22 cellular contexts compared by ENCODE assay signal in the genomic region with DNA sequence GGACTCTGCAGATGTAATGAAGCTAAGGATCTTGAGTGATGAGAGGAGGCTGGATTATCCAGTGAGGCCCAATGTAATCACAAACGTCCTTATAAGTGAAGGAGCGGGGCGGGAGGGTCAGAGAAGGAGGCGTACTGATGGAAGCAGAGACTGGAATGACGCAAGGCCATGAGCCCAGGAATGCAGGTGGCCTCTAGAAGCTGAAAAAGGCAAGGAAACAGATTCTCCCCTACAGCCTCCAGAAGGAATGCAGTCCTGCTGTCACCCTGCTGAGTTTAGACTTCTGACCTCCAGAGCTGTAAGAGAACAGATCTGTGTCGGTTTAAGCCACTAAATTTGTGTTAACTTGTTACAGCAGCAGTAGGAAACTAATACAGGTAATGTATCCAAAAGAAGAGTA.
DNase-seq lines count a peak whose midpoint lies in the region; FAIRE-seq and TF ChIP-seq lines count a peak whose summit lies in the region.
"Had no signal": no experiment of that assay in that cellular context is flagged by ENCODE, and none has a peak within 500 bp of the region (broad histone marks: within the 10 kb centered on the region; RNA-seq: fewer than 3 reads in every experiment).

No MANE protein-coding gene starts in this region.

- TF ChIP-seq POLR2A in H1 (IDR thresholded peaks at IDR 0.05; ENCODE audit: control extremely low read depth in 1 of 2, low read depth in 2 of 2, low read length in 2 of 2), result no peak

- no peak for TF ChIP-seq RAD21 in H1 (IDR thresholded peaks at IDR 0.05 in 1 of 2, conservative IDR thresholded peaks at IDR 0.05 in 1 of 2; ENCODE audit: low read depth in 2 of 2, low read length in 2 of 2)

- no peaks in the 10 kb centered on the region for H3K36me3 Mint-ChIP-seq in mesothelial cell of epicardium
- H3K36me3 Mint-ChIP-seq: CD4-positive, CD25-positive, alpha-beta regulatory T cell; CD8-positive, alpha-beta memory T cell had no signal

- H3K36me3 ChIP-seq in H7 (replicated peaks; ENCODE audit: control insufficient read depth, insufficient read depth, low read length) (no peaks in the 10 kb centered on the region), H1 (ENCODE audit: control insufficient read depth in 2 of 4, insufficient read depth in 4 of 4, low read length in 3 of 4) (no peaks in the 10 kb centered on the region), small intestine (ENCODE audit: control insufficient read depth in 2 of 2, insufficient read depth in 2 of 2, low read length in 2 of 2) (no peaks in the 10 kb centered on the region)
- H3K36me3 ChIP-seq: BE2C, HAP-1 had no signal

- H3K23me2 ChIP-seq in H1 (ENCODE audit: low read depth, low read length), result no peaks in the 10 kb centered on the region

- FAIRE-seq in H1 (lab: Jason Lieb, UNC) (peak; percentile 71), small intestine (lab: Jason Lieb, UNC) (no peak)
- FAIRE-seq: A204.1, G401.6, GM12891 had no signal

- no peaks in the 10 kb centered on the region for H4K20me1 ChIP-seq in H1 (replicated peaks in 1 of 2; ENCODE audit: control insufficient read depth in 1 of 2, insufficient read depth in 2 of 2, low read length in 2 of 2)

- WGBS in H1 (ENCODE audit: extremely low coverage in 1 of 2, insufficient coverage in 1 of 2, insufficient read length in 1 of 2, insufficient replicate concordance in 2 of 2, low coverage in 1 of 2, low lambda C conversion rate in 2 of 2, missing lambda C conversion rate in 1 of 2), 2 experiments, result 69% methylated on average over 6 of the region's 6 CpGs; no CpG with 5 or more reads in 1 of the 2 experiments
- 75 to 85% (median 81%) methylated on average over 6 of the region's 6 CpGs for WGBS in small intestine, 3 donors

- H2BK20ac ChIP-seq in H1 (ENCODE audit: low read length), result no peak overlapping the region

- H3K4me1 Mint-ChIP-seq in mesothelial cell of epicardium, result no peaks in the 10 kb centered on the region
- H3K4me1 Mint-ChIP-seq: CD4-positive, CD25-positive, alpha-beta regulatory T cell; CD8-positive, alpha-beta memory T cell; GM23338 had no signal

- POLR2A ChIA-PET in H1 (lab: Charles Lee; ENCODE audit: partially characterized antibody), result no interaction called here

- H4K91ac ChIP-seq in H1 (replicated peaks; ENCODE audit: insufficient read length, low read length), result no peak overlapping the region

- H3K4me3 ChIP-seq in H7 (ENCODE audit: insufficient read depth, low read depth, low read length) (no peak overlapping the region), H1 (ENCODE audit: extremely low read depth in 1 of 4, insufficient read depth in 2 of 4, low read depth in 3 of 4, low read length in 4 of 4) (no peak overlapping the region), small intestine (ENCODE audit: low read depth in 1 of 2, low read length in 2 of 2) (no peak overlapping the region)
- H3K4me3 ChIP-seq: GM23338, HAP-1 had no signal

- H3K9ac ChIP-seq in H1 (replicated peaks in 1 of 4; ENCODE audit: extremely low read depth in 1 of 4, low read depth in 3 of 4, low read length in 3 of 4), result no peak overlapping the region

- no peak overlapping the region for H3K27ac Mint-ChIP-seq in mesothelial cell of epicardium
- H3K27ac Mint-ChIP-seq: CD4-positive, CD25-positive, alpha-beta regulatory T cell; CD8-positive, alpha-beta memory T cell; GM23338 had no signal

- H3K14ac ChIP-seq in H1 (ENCODE audit: insufficient read length), result no peak overlapping the region

- no peak overlapping the region for H2AFZ ChIP-seq in H1 (ENCODE audit: low read length)
- H2AFZ ChIP-seq: GM23338 had no signal

- H4K5ac ChIP-seq in H1 (ENCODE audit: insufficient read length, low read depth, low read length), result no peak overlapping the region

- H3K27ac ChIP-seq in H1 (ENCODE audit: low read depth, low read length) (no peak overlapping the region), small intestine (ENCODE audit: low read depth in 1 of 2, low read length in 1 of 2) (no peak overlapping the region)

- H3K9me3 Mint-ChIP-seq in mesothelial cell of epicardium, result no peaks in the 10 kb centered on the region

- no peak for TF ChIP-seq CTCF in H1 (IDR thresholded peaks at IDR 0.05; ENCODE audit: control extremely low read depth in 1 of 3, insufficient read depth in 1 of 3, low read depth in 1 of 3, low read length in 3 of 3)
- no peak for TF ChIP-seq CTCF in mesothelial cell of epicardium (IDR thresholded peaks at IDR 0.05; ENCODE audit: unreplicated experiment)

- no peak overlapping the region for H3K4me3 Mint-ChIP-seq in mesothelial cell of epicardium
- H3K4me3 Mint-ChIP-seq: CD4-positive, CD25-positive, alpha-beta regulatory T cell; GM23338 had no signal

- H3K27me3 Mint-ChIP-seq in mesothelial cell of epicardium (ENCODE audit: low read depth), result no peaks in the 10 kb centered on the region
- H3K27me3 Mint-ChIP-seq: CD8-positive, alpha-beta memory T cell had no signal

- H3K18ac ChIP-seq in H1 (ENCODE audit: extremely low read depth, low read length), result no peak overlapping the region

- DNase-seq in ELF-1 (ENCODE audit: low read depth, low spot score) (peak; percentile 67), H7 (peak; percentile 22), H1 (ENCODE audit: low read depth in 1 of 2, low spot score in 2 of 2) (no peak), small intestine (peak; percentile 4), RPMI8226 (no peak), mesothelial cell of epicardium (ENCODE audit: low spot score in 2 of 2, unreplicated experiment in 2 of 2) (no peak)
- DNase-seq in activated naive CD4-positive, alpha-beta T cell (lab: John Stamatoyannopoulos, UW), result no peak
- DNase-seq: ACHN; BE2C; C1 segment of cervical spinal cord; CD4-positive, CD25-positive, alpha-beta regulatory T cell; CD8-positive, alpha-beta memory T cell; COR-L47; DMS 273 treated with DMSO at 0.1 percent for 48 hours; DMS53; DND-41; EL had no signal

- H3K4me1 ChIP-seq in H1 (replicated peaks in 1 of 4; ENCODE audit: control insufficient read depth in 3 of 4, insufficient read depth in 4 of 4, low read length in 3 of 4) (peaks cover 0 to 3% (median 0%) of the 10 kb centered on the region in 4 experiments; a peak in 1 of 7 replicates), small intestine (ENCODE audit: control insufficient read depth in 2 of 2, insufficient read depth in 1 of 2, low read depth in 1 of 2, low read length in 1 of 2) (no peaks in the 10 kb centered on the region)
- H3K4me1 ChIP-seq: BE2C, HAP-1 had no signal

- TF ChIP-seq EP300 in H1 (IDR thresholded peaks at IDR 0.05; ENCODE audit: borderline replicate concordance in 1 of 2, low read depth in 2 of 2, low read length in 2 of 2), result no peak

- peaks cover 3 to 4% of the 10 kb centered on the region in 2 experiments; a peak in 1 of 4 replicates for H3K9me3 ChIP-seq in H1 (ENCODE audit: insufficient read depth in 2 of 2, low read depth in 1 of 2, low read length in 1 of 2)
- no peaks in the 10 kb centered on the region for H3K9me3 ChIP-seq in small intestine (ENCODE audit: control insufficient read depth, low read depth)
- H3K9me3 ChIP-seq: BE2C, HAP-1 had no signal

- H2BK15ac ChIP-seq in H1 (ENCODE audit: low read length), result no peak overlapping the region

- H3K4me2 ChIP-seq in H1 (ENCODE audit: insufficient read depth in 1 of 2, low read depth in 2 of 2, low read length in 2 of 2), result no peak overlapping the region
- H3K4me2 ChIP-seq: GM23338 had no signal

- H2BK12ac ChIP-seq in H1 (ENCODE audit: low read depth, low read length), result no peak overlapping the region

- no peaks in the 10 kb centered on the region for H3K79me1 ChIP-seq in H1 (ENCODE audit: low read depth, low read length)

- H3K56ac ChIP-seq in H1 (replicated peaks; ENCODE audit: insufficient read length, low read depth, low read length), result no peak overlapping the region

- no peaks in the 10 kb centered on the region for H3K79me2 ChIP-seq in H1 (ENCODE audit: control insufficient read depth in 1 of 2, insufficient read depth in 2 of 2, low read length in 2 of 2)

- H3K27me3 ChIP-seq in H7 (ENCODE audit: control insufficient read depth, insufficient read depth, low read length) (no peaks in the 10 kb centered on the region), H1 (replicated peaks in 1 of 4; ENCODE audit: control insufficient read depth in 3 of 4, extremely low read depth in 1 of 4, insufficient read depth in 3 of 4, low read length in 3 of 4) (no peaks in the 10 kb centered on the region), small intestine (ENCODE audit: control insufficient read depth in 2 of 2, insufficient read depth in 2 of 2, low read length in 2 of 2) (no peaks in the 10 kb centered on the region)
- H3K27me3 ChIP-seq: BE2C had no signal

- no peak overlapping the region for H2AK5ac ChIP-seq in H1 (ENCODE audit: low read depth, low read length)

- no peak overlapping the region for H3K23ac ChIP-seq in H1 (ENCODE audit: insufficient read length)

- CTCF ChIA-PET in H1 (lab: Charles Lee; ENCODE audit: partially characterized antibody), result interaction anchor here (0.9 to 1.3 kb wide), 2 partner anchors 12 to 98 kb away, joined by 3 read pairs; no protein-coding TSS in a partner anchor

- no peak overlapping the region for H2BK120ac ChIP-seq in H1 (replicated peaks; ENCODE audit: low read depth, low read length)

- H2BK5ac ChIP-seq in H1 (ENCODE audit: low read depth, low read length), result no peak overlapping the region

- H4K8ac ChIP-seq in H1 (ENCODE audit: extremely low read depth, insufficient read depth, low read length), result no peak overlapping the region

- no peak overlapping the region for H3K4ac ChIP-seq in H1 (replicated peaks; ENCODE audit: insufficient read length, low read depth, low read length)

TF ChIP-seq in H1, 55 proteins besides CTCF, POLR2A, EP300 and RAD21:
- no peak for TF ChIP-seq EZH2 (IDR thresholded peaks at IDR 0.05; ENCODE audit: low read depth, low read length, severe bottlenecking)
- TF ChIP-seq TEAD4 (IDR thresholded peaks at IDR 0.05; ENCODE audit: low read depth, low read length), result peak; percentile 87
- TF ChIP-seq KDM4A (IDR thresholded peaks at IDR 0.05; ENCODE audit: low read depth, low read length, severe bottlenecking), result no peak
- peak; percentile 56; the same call in 1 of the 2 replicates for TF ChIP-seq JUND (IDR thresholded peaks at IDR 0.05; ENCODE audit: low read length)
- no peak for TF ChIP-seq RFX5 (IDR thresholded peaks at IDR 0.05; ENCODE audit: borderline replicate concordance, low read depth, low read length)
- 0 out of 2 replicates have a peak, but pooled peaks have one; percentile 15 for TF ChIP-seq MAX (IDR thresholded peaks at IDR 0.05)
- no peak for TF ChIP-seq CTBP2 (IDR thresholded peaks at IDR 0.05; ENCODE audit: borderline replicate concordance, insufficient read depth, insufficient read length, low read length)
- TF ChIP-seq CEBPB (IDR thresholded peaks at IDR 0.05; ENCODE audit: low read depth, low read length), result peak; percentile 79

Comparison
In these comparisons a context has a peak if more than half of its experiments do, and no peak if none do; other contexts are left out.
1. DNase-seq: peak in ELF-1 (single experiment), H7 (single experiment) and small intestine (single experiment); none in H1 (0 of 2), activated naive CD4-positive, alpha-beta T cell (0 of 4), RPMI8226 (single experiment) and mesothelial cell of epicardium (0 of 2).